ENCODE assay signal across 17 cellular contexts in the genomic region with DNA sequence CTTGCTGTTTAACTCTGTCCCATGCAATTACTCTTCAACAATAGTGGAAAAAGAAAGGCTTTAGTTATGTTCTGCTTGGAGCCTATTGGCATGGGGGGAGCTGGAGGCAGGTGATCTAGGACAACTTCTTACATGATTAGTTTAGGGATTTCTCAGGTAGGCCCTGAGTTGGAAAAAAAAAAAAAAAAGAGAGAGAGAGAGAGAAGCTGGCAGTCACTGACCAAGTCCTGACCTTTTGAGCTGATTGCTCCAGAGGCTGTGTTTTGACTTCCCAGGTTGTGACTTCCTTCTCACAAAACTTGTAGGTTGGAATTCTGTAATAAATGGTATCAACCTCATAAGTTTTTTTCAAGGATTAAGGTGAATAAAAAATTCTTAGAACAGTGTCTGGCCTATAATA. TPM values are rescaled to one million over a fixed set of nuclear protein-coding genes. Genes with fewer than 3 reads are reported as not detected.
DNase-seq lines count a peak whose midpoint lies in the region; ATAC-seq and TF ChIP-seq lines count a peak whose summit lies in the region.
"Had no signal": no experiment of that assay in that cellular context is flagged by ENCODE, and none has a peak within 500 bp of the region (broad histone marks: within the 10 kb centered on the region; RNA-seq: fewer than 3 reads in every experiment).

No MANE protein-coding gene starts in this region.

- ATAC-seq in left lobe of liver, result peak; percentile 78
- peak in 3 of 4 donors; percentile 48 to 73 (median 59) for ATAC-seq in right lobe of liver

- H3K36me3 ChIP-seq in right lobe of liver, result no peaks in the 10 kb centered on the region
- H3K36me3 ChIP-seq: BE2C; BLaER1 treated with 17β-estradiol and CSF1 and Interleukin-3, amounts not matched to agents 10 nM and 100 nM had no signal

- TF ChIP-seq CTCF in RWPE1 (conservative IDR thresholded peaks at IDR 0.05; ENCODE audit: low read depth), result no peak
- TF ChIP-seq CTCF in right lobe of liver (IDR thresholded peaks at IDR 0.05), result no peak
- no peak for TF ChIP-seq CTCF in foreskin fibroblast (IDR thresholded peaks at IDR 0.05; ENCODE audit: low read depth, low read length)

- DNase-seq in RWPE1 (ENCODE audit: low spot score) (no peak), left lobe of liver (ENCODE audit: low spot score) (no peak), right lobe of liver (no peak), foreskin fibroblast (no peak), NCI-H226 (no peak), AML-193 (lab: John Stamatoyannopoulos, UW) (no peak)
- DNase-seq: BE2C; CD4-positive, alpha-beta T cell; CD8-positive, alpha-beta memory T cell; DMS53; DND-41; GM23248; H7; HCEC 1CT had no signal

- CTCF ChIA-PET in RWPE1 (lab: Yijun Ruan, JAX), result no interaction called here

- H3K4me3 ChIP-seq in right lobe of liver (no peak overlapping the region), foreskin fibroblast (ENCODE audit: low read depth in 1 of 2, low read length in 2 of 2) (no peak overlapping the region)
- H3K4me3 ChIP-seq: BLaER1 treated with 17β-estradiol and CSF1 and Interleukin-3, amounts not matched to agents 10 nM and 100 nM; GM23248 had no signal

- POLR2A ChIA-PET in RWPE1 (lab: Yijun Ruan, JAX; ENCODE audit: low non-redundant PET), result no interaction called here

- TF ChIP-seq POLR2A in right lobe of liver (IDR thresholded peaks at IDR 0.05), result no peak

- H3K27ac ChIP-seq in RWPE1 (peak overlapping the region; percentile 42; the same call in 1 of the 2 replicates), right lobe of liver (peak overlapping the region in 1 of 3 donors; percentile 51)
- H3K27ac ChIP-seq: BLaER1 treated with 17β-estradiol and CSF1 and Interleukin-3, amounts not matched to agents 10 nM and 100 nM; GM23248 had no signal

- no peaks in the 10 kb centered on the region for H3K27me3 ChIP-seq in right lobe of liver
- H3K27me3 ChIP-seq: BE2C; BLaER1 treated with 17β-estradiol and CSF1 and Interleukin-3, amounts not matched to agents 10 nM and 100 nM had no signal

- peaks cover 0 to 25% (median 9%) of the 10 kb centered on the region in 4 donors for H3K4me1 ChIP-seq in right lobe of liver
- H3K4me1 ChIP-seq: BE2C had no signal

- no peaks in the 10 kb centered on the region for H3K9me3 ChIP-seq in right lobe of liver
- H3K9me3 ChIP-seq: BE2C; BLaER1 treated with 17β-estradiol and CSF1 and Interleukin-3, amounts not matched to agents 10 nM and 100 nM had no signal

- intact Hi-C loops in right lobe of liver (cut with DNase I), result no loop called here

RNA-seq across cellular contexts. Expression of a gene that starts 7.8 kb away (rescaled TPM):
- 0.48 TPM for total RNA-seq in left lobe of liver
- 1 to 10 TPM in 3 of 6 experiments, under 1 TPM in 3; 0.18 to 3.4 (median 0.79) TPM for total RNA-seq in right lobe of liver
- total RNA-seq: CD4-positive, alpha-beta T cell; CD8-positive, alpha-beta memory T cell; GM23248 had no signal

RNA-seq across cellular contexts. Expression of a gene that starts 58.5 kb away (rescaled TPM):
- not detected for total RNA-seq in left lobe of liver
- total RNA-seq in right lobe of liver, result under 1 TPM in 2 of 6 experiments, not detected in 4; 0.44 to 0.48 TPM
- total RNA-seq: A172; CD4-positive, alpha-beta T cell; CD8-positive, alpha-beta memory T cell; GM23248; H1; H7 had no signal
